In genomic region chr2:127408004-127408806, GRCh38 we compare ENCODE assay signal across 8 cellular contexts. TPM values are rescaled to one million over a fixed set of nuclear protein-coding genes. Genes with fewer than 3 reads are reported as not detected.
DNase-seq lines count a peak whose midpoint lies in the region; ATAC-seq, FAIRE-seq and TF ChIP-seq lines count a peak whose summit lies in the region.

No MANE protein-coding gene starts in this region.

- FAIRE-seq in GM12891 (lab: Jason Lieb, UNC), result peak; percentile 75

- TF ChIP-seq POLR2A in GM12891 (IDR thresholded peaks at IDR 0.05; ENCODE audit: low read depth, low read length), result no peak

- no peak for TF ChIP-seq CTCF in WERI-Rb-1 (IDR thresholded peaks at IDR 0.05; ENCODE audit: low read depth, low read length)

- H3K9ac ChIP-seq in skeletal muscle tissue (ENCODE audit: low read depth in 1 of 3, low read length in 3 of 3), result peak overlapping the region; percentile 72 to 89 (median 83)

- ATAC-seq in HG02884 (IDR thresholded peaks at IDR 0.05; ENCODE audit: unreplicated experiment) (peak; percentile 54), HG02970 (IDR thresholded peaks at IDR 0.05; ENCODE audit: low FRiP score, unreplicated experiment) (no peak)

- no peaks in the 10 kb centered on the region for H3K36me3 ChIP-seq in WERI-Rb-1
- H3K36me3 ChIP-seq in skeletal muscle tissue (ENCODE audit: control insufficient read depth in 3 of 3, insufficient read depth in 3 of 3, low read length in 3 of 3), result no peaks in the 10 kb centered on the region

- H3K4me3 ChIP-seq in WERI-Rb-1 (ENCODE audit: low read depth, low read length), result peak overlapping the region; percentile 51
- peak overlapping the region; percentile 38 to 77 (median 68) for H3K4me3 ChIP-seq in skeletal muscle tissue (ENCODE audit: low read length in 3 of 3)

- H3K27ac ChIP-seq in WERI-Rb-1, result peak overlapping the region; percentile 90
- H3K27ac ChIP-seq in skeletal muscle tissue (ENCODE audit: low read depth, low read length), result peak overlapping the region; percentile 94

- H3K9me3 ChIP-seq in WERI-Rb-1 (ENCODE audit: severe bottlenecking), result peaks cover 1% of the 10 kb centered on the region
- H3K9me3 ChIP-seq in skeletal muscle tissue (ENCODE audit: control insufficient read depth in 3 of 3, low read length in 3 of 3), result no peaks in the 10 kb centered on the region

- H3K4me1 ChIP-seq in skeletal muscle tissue (ENCODE audit: control insufficient read depth in 3 of 3, insufficient read depth in 3 of 3, low read length in 3 of 3), result peaks cover 20 to 34% (median 28%) of the 10 kb centered on the region in 3 donors

- DNase-seq in GM12891 (ENCODE audit: insufficient read length, low spot score) (peak; percentile 75), NCI-H2107 (lab: John Stamatoyannopoulos, UW) (peak; percentile 84), WERI-Rb-1 (peak; percentile 95), T47D (ENCODE audit: low read depth in 1 of 2, low spot score in 1 of 2) (peak; percentile 73 to 88), iPS-NIHi11 (ENCODE audit: low spot score) (peak; percentile 93)

- H3K27me3 ChIP-seq in WERI-Rb-1 (ENCODE audit: insufficient read depth, low read depth, severe bottlenecking) (no peaks in the 10 kb centered on the region), skeletal muscle tissue (ENCODE audit: control insufficient read depth in 3 of 3, insufficient read depth in 3 of 3, low read length in 3 of 3) (no peaks in the 10 kb centered on the region)

- in situ Hi-C loops in T47D (cut with HindIII; ENCODE audit: low pct_unique_long_range_greater_than_20kb, low sequenced_read_pairs), result no loop called here

TF ChIP-seq in GM12891, 5 proteins besides CTCF, POLR2A, EP300 and RAD21:
- TF ChIP-seq TAF1 (IDR thresholded peaks at IDR 0.05; ENCODE audit: low read depth, low read length) (no peak), POU2F2 (IDR thresholded peaks at IDR 0.05; ENCODE audit: low read depth, low read length) (no peak), SPI1 (IDR thresholded peaks at IDR 0.05; ENCODE audit: low read depth, low read length) (no peak), PAX5 (IDR thresholded peaks at IDR 0.05; ENCODE audit: insufficient read depth, low read length, severe bottlenecking) (no peak), POLR2AphosphoS5 (IDR thresholded peaks at IDR 0.05; ENCODE audit: low read depth, low read length) (no peak)

RNA-seq across cellular contexts. Expression of gene PROC, which starts 10.0 kb away (rescaled TPM):
- polyA plus RNA-seq in GM12891 (2012; ENCODE audit: low read depth, missing spikeins), result not detected
- total RNA-seq in skeletal muscle tissue, result not detected

RNA-seq across cellular contexts. Expression of gene MAP3K2, which starts 20.4 kb away (rescaled TPM):
- polyA plus RNA-seq in GM12891 (2012; ENCODE audit: low read depth, missing spikeins), result 6.7 TPM
- 21.9 TPM for total RNA-seq in skeletal muscle tissue
